Comparison of ENCODE assay signal across 8 cellular contexts in genomic region chr11:8328848-8329330, GRCh38.
DNase-seq lines count a peak whose midpoint lies in the region; ATAC-seq, FAIRE-seq and TF ChIP-seq lines count a peak whose summit lies in the region.

No MANE protein-coding gene starts in this region.

- FAIRE-seq in GM19239 (lab: Jason Lieb, UNC) = peak; percentile 79

- no peaks in the 10 kb centered on the region for H3K4me1 ChIP-seq in lung (ENCODE audit: control insufficient read depth in 2 of 2, insufficient read depth in 2 of 2, low read length in 2 of 2)

- H3K9me3 ChIP-seq in lung (ENCODE audit: control insufficient read depth in 2 of 2, insufficient read depth in 1 of 2, low read length in 1 of 2) = no peaks in the 10 kb centered on the region

- DNase-seq in Ammon's horn (ENCODE audit: low spot score) (peak; percentile 69), GM19239 (ENCODE audit: insufficient read length, low spot score) (peak; percentile 89), NCI-H446 treated with DMSO at 0.1 percent for 48 hours (lab: John Stamatoyannopoulos, UW) (peak; percentile 64), ecto neural progenitor cell (ENCODE audit: low spot score) (peak; percentile 92), lung (ENCODE audit: low spot score) (peak; percentile 78)
- DNase-seq in activated CD4-positive, alpha-beta T cell treated with anti-CD3 and anti-CD28 coated beads for 4 hours = peak; percentile 26 to 59
- peak; percentile 25 for DNase-seq in stimulated activated CD8-positive, alpha-beta memory T cell treated with anti-CD3 and anti-CD28 coated beads, Interleukin-15, amount 100 ng/mL, for 1 hour (ENCODE audit: low read depth)

- TF ChIP-seq CTCF in lung (IDR thresholded peaks at IDR 0.05; ENCODE audit: control extremely low read depth, extremely low read depth) = peak; percentile 24

- no peak overlapping the region for H3K27ac ChIP-seq in lung (ENCODE audit: low read depth in 1 of 2, low read length in 1 of 2)

- H3K4me3 ChIP-seq in lung = no peak overlapping the region

- 13 to 21% methylated on average over 11 of the region's 11 CpGs for WGBS in lung, 2 donors

- no peaks in the 10 kb centered on the region for H3K36me3 ChIP-seq in lung (ENCODE audit: control insufficient read depth in 2 of 2, insufficient read depth in 2 of 2, low read length in 2 of 2)

- peak; percentile 55 for ATAC-seq in HG03378 (IDR thresholded peaks at IDR 0.05; ENCODE audit: unreplicated experiment)
- peak; percentile 85 for ATAC-seq in lung (ENCODE audit: insufficient read depth, low FRiP score)

- H3K27me3 ChIP-seq in lung (ENCODE audit: control insufficient read depth, insufficient read depth) = no peaks in the 10 kb centered on the region

Comparison
In these comparisons a context has a peak if more than half of its experiments do, and no peak if none do; other contexts are left out.
1. DNase-seq: peak in every context shown above with its lines; median percentile 92 in ecto neural progenitor cell; 89 in GM19239; 78 in lung; 69 in Ammon's horn; 64 in NCI-H446 treated with DMSO at 0.1 percent for 48 hours; 42 in activated CD4-positive, alpha-beta T cell treated with anti-CD3 and anti-CD28 coated beads for 4 hours; 25 in stimulated activated CD8-positive, alpha-beta memory T cell treated with anti-CD3 and anti-CD28 coated beads, Interleukin-15, amount 100 ng/mL, for 1 hour.